ENCODE assay signal across 8 cellular contexts in the genomic region with DNA sequence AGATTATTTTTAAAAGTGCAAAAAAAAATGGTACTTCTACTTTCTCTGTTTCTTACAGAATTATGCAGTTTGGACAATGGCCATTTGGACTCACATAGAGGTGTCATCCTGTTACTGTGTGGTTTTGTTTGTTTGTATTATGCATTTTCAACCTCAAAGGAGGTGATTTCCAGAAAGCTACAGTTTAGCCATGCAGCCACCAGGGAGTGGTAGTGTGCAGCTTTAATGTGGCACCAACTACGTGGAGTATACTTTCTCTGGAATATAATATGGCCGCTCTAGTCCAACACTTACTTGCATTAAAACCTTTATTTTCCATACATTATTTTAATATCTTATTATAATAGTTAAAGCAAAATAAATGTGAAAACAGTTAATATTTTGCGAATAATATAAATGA.
A peak's percentile ranks its signal among the peaks of the same experiment; 100 is the strongest.
DNase-seq lines count a peak whose midpoint lies in the region; FAIRE-seq and TF ChIP-seq lines count a peak whose summit lies in the region.

No MANE protein-coding gene starts in this region.

- H3K27me3 ChIP-seq in BJ (ENCODE audit: control insufficient read depth, insufficient read depth, low read length) (no peaks in the 10 kb centered on the region; the same call in 1 of the 2 replicates), Loucy (ENCODE audit: insufficient read depth, low read length, poor library complexity, severe bottlenecking) (no peaks in the 10 kb centered on the region)

- H3K9me3 ChIP-seq in Loucy (ENCODE audit: insufficient read depth, low read depth, low read length), result no peaks in the 10 kb centered on the region

- peak; percentile 64 for FAIRE-seq in GM19239 (lab: Jason Lieb, UNC)

- H3K4me1 ChIP-seq in Loucy (ENCODE audit: insufficient read depth, low read length, poor library complexity, severe bottlenecking), result peaks cover 6% of the 10 kb centered on the region

- intact Hi-C loops in activated T-helper 2 cell treated with anti-CD3 and anti-CD28 coated beads, Interferon-gamma antibody, Interleukin-2, Interleukin-4, amounts not matched to agents 10 μg/mL and 5 μg/mL and 100 μg/mL, durations not matched to agents 14 hours and 24 hours and 36 hours (cut with micrococcal nuclease), result no loop called here

- H3K4me1 Mint-ChIP-seq in activated T-helper 2 cell treated with anti-CD3 and anti-CD28 coated beads, Interferon-gamma antibody, Interleukin-2, Interleukin-4, amounts not matched to agents 10 μg/mL and 5 μg/mL and 100 μg/mL, durations not matched to agents 14 hours and 24 hours and 36 hours (ENCODE audit: low read depth), result peaks cover 5% of the 10 kb centered on the region

- TF ChIP-seq CTCF in BJ (IDR thresholded peaks at IDR 0.05; ENCODE audit: insufficient read depth, low read depth, low read length) (peak; percentile 28; the same call in 1 of the 2 replicates), Loucy (conservative IDR thresholded peaks at IDR 0.05; ENCODE audit: low read length) (peak; percentile 78), fibroblast of mammary gland (conservative IDR thresholded peaks at IDR 0.05; ENCODE audit: control insufficient read depth, insufficient read depth, low read depth, low read length) (peak; percentile 4)

- H3K36me3 ChIP-seq in BJ (ENCODE audit: control insufficient read depth, insufficient read depth, low read length) (no peaks in the 10 kb centered on the region), Loucy (ENCODE audit: insufficient read depth, low read length) (no peaks in the 10 kb centered on the region)

- POLR2A ChIA-PET in BJ (lab: Charles Lee), result no interaction called here

- H3K4me3 Mint-ChIP-seq in activated T-helper 2 cell treated with anti-CD3 and anti-CD28 coated beads, Interferon-gamma antibody, Interleukin-2, Interleukin-4, amounts not matched to agents 10 μg/mL and 5 μg/mL and 100 μg/mL, durations not matched to agents 14 hours and 24 hours and 36 hours (ENCODE audit: low read depth), result no peak overlapping the region

- CTCF ChIA-PET in BJ (lab: Yijun Ruan, JAX), result interaction anchor here (0.6 to 1.3 kb wide), 2 partner anchors 23 to 25 kb away, joined by 3 to 4 read pairs; no protein-coding TSS in a partner anchor

- H3F3A ChIP-seq in Loucy (ENCODE audit: low read depth), result no peaks in the 10 kb centered on the region

- no peaks in the 10 kb centered on the region for H3K9me2 ChIP-seq in Loucy (replicated peaks; ENCODE audit: low read depth, low read length)

- no peaks in the 10 kb centered on the region for H3K27me3 Mint-ChIP-seq in activated T-helper 2 cell treated with anti-CD3 and anti-CD28 coated beads, Interferon-gamma antibody, Interleukin-2, Interleukin-4, amounts not matched to agents 10 μg/mL and 5 μg/mL and 100 μg/mL, durations not matched to agents 14 hours and 24 hours and 36 hours (ENCODE audit: low read depth)

- H3K27ac Mint-ChIP-seq in activated T-helper 2 cell treated with anti-CD3 and anti-CD28 coated beads, Interferon-gamma antibody, Interleukin-2, Interleukin-4, amounts not matched to agents 10 μg/mL and 5 μg/mL and 100 μg/mL, durations not matched to agents 14 hours and 24 hours and 36 hours, result no peak overlapping the region

- H3K9ac ChIP-seq in Loucy (ENCODE audit: low read depth, low read length, poor library complexity, severe bottlenecking), result no peak overlapping the region

- no peaks in the 10 kb centered on the region for H3K9me3 Mint-ChIP-seq in activated T-helper 2 cell treated with anti-CD3 and anti-CD28 coated beads, Interferon-gamma antibody, Interleukin-2, Interleukin-4, amounts not matched to agents 10 μg/mL and 5 μg/mL and 100 μg/mL, durations not matched to agents 14 hours and 24 hours and 36 hours

- no peaks in the 10 kb centered on the region for H3K79me2 ChIP-seq in Loucy (ENCODE audit: insufficient read depth, low read length)

- H4K20me1 ChIP-seq in Loucy (ENCODE audit: insufficient read depth, low read length, poor library complexity, severe bottlenecking), result no peaks in the 10 kb centered on the region

- H2AFZ ChIP-seq in Loucy (ENCODE audit: low read length), result no peak overlapping the region

- no peak for DNase-seq in BJ (ENCODE audit: low read depth)
- DNase-seq in GM19239 (ENCODE audit: insufficient read length, low spot score), result peak; percentile 7
- DNase-seq in fibroblast of mammary gland (ENCODE audit: low read depth), result no peak
- DNase-seq in NCI-H2029 (lab: John Stamatoyannopoulos, UW), result no peak
- DNase-seq in D341Med (ENCODE audit: low spot score), result no peak
- no peak for DNase-seq in NOMO-1 treated with dmso at 0.1 percent for 144 hours (lab: John Stamatoyannopoulos, UW; ENCODE audit: unreplicated experiment)
- DNase-seq in activated T-helper 2 cell treated with anti-CD3 and anti-CD28 coated beads, Interferon-gamma antibody, Interleukin-2, Interleukin-4, amounts not matched to agents 10 μg/mL and 5 μg/mL and 100 μg/mL, durations not matched to agents 14 hours and 24 hours and 36 hours (ENCODE audit: low spot score), result no peak

- H3K36me3 Mint-ChIP-seq in activated T-helper 2 cell treated with anti-CD3 and anti-CD28 coated beads, Interferon-gamma antibody, Interleukin-2, Interleukin-4, amounts not matched to agents 10 μg/mL and 5 μg/mL and 100 μg/mL, durations not matched to agents 14 hours and 24 hours and 36 hours (ENCODE audit: low read depth), result no peaks in the 10 kb centered on the region

- H3K4me3 ChIP-seq in BJ (ENCODE audit: low read depth, low read length) (no peak overlapping the region), Loucy (ENCODE audit: low read length, poor library complexity, severe bottlenecking) (no peak overlapping the region), fibroblast of mammary gland (ENCODE audit: control insufficient read depth, low read depth, low read length) (no peak overlapping the region)

- H3K4me2 ChIP-seq in Loucy (ENCODE audit: low read depth, low read length, poor library complexity, severe bottlenecking), result no peak overlapping the region

Comparison
In these comparisons a context has a peak if more than half of its experiments do, and no peak if none do; other contexts are left out.
1. CTCF ChIP-seq: peak in every context shown above with its lines; median percentile 78 in Loucy; 28 in BJ; 4 in fibroblast of mammary gland.